1 cellular context compared by ENCODE assay signal in the genomic region with DNA sequence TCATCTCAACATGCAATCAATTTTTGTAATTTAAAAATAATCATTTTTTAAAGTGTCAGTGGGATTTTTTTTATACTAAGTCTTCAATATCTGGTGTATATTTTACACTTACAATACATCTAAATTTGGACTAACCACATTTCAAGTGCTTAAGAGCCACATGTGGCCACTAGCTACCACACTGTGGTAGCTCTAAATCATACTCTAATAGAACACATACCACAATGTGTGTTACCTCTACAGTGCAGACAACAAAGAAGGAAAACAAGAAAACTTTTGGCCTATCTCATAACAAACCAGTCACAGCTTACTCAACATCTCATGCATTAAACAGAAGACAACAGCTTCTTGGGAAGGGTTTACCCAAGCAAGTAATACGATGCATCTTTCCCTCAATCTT.
TF ChIP-seq lines count a peak whose summit lies in the region.

No MANE protein-coding gene starts in this region.

TF ChIP-seq in HepG2, 621 proteins besides CTCF, POLR2A, EP300 and RAD21 (continued from another document):
- TF ChIP-seq, protein P1, sequence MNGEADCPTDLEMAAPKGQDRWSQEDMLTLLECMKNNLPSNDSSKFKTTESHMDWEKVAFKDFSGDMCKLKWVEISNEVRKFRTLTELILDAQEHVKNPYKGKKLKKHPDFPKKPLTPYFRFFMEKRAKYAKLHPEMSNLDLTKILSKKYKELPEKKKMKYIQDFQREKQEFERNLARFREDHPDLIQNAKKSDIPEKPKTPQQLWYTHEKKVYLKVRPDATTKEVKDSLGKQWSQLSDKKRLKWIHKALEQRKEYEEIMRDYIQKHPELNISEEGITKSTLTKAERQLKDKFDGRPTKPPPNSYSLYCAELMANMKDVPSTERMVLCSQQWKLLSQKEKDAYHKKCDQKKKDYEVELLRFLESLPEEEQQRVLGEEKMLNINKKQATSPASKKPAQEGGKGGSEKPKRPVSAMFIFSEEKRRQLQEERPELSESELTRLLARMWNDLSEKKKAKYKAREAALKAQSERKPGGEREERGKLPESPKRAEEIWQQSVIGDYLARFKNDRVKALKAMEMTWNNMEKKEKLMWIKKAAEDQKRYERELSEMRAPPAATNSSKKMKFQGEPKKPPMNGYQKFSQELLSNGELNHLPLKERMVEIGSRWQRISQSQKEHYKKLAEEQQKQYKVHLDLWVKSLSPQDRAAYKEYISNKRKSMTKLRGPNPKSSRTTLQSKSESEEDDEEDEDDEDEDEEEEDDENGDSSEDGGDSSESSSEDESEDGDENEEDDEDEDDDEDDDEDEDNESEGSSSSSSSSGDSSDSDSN (CRISPR knock-in tag; IDR thresholded peaks at IDR 0.05), result no peak
- TF ChIP-seq, protein P2, sequence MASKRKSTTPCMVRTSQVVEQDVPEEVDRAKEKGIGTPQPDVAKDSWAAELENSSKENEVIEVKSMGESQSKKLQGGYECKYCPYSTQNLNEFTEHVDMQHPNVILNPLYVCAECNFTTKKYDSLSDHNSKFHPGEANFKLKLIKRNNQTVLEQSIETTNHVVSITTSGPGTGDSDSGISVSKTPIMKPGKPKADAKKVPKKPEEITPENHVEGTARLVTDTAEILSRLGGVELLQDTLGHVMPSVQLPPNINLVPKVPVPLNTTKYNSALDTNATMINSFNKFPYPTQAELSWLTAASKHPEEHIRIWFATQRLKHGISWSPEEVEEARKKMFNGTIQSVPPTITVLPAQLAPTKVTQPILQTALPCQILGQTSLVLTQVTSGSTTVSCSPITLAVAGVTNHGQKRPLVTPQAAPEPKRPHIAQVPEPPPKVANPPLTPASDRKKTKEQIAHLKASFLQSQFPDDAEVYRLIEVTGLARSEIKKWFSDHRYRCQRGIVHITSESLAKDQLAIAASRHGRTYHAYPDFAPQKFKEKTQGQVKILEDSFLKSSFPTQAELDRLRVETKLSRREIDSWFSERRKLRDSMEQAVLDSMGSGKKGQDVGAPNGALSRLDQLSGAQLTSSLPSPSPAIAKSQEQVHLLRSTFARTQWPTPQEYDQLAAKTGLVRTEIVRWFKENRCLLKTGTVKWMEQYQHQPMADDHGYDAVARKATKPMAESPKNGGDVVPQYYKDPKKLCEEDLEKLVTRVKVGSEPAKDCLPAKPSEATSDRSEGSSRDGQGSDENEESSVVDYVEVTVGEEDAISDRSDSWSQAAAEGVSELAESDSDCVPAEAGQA (IDR thresholded peaks at IDR 0.05; ENCODE audit: low read depth), result no peak
- TF ChIP-seq, protein P2 (CRISPR knock-in tag; IDR thresholded peaks at IDR 0.05; ENCODE audit: borderline replicate concordance), result no peak
- TF ChIP-seq GTF2F1 (IDR thresholded peaks at IDR 0.05; ENCODE audit: low read length) (no peak), RFXANK (CRISPR knock-in tag; IDR thresholded peaks at IDR 0.05) (no peak), ZNF496 (CRISPR knock-in tag; IDR thresholded peaks at IDR 0.05; ENCODE audit: insufficient replicate concordance) (no peak), ZNF768 (CRISPR knock-in tag; IDR thresholded peaks at IDR 0.05) (no peak), NR2F6 (IDR thresholded peaks at IDR 0.05) (no peak), NR2F6 (CRISPR knock-in tag; IDR thresholded peaks at IDR 0.05) (no peak), TOPORS (CRISPR knock-in tag; IDR thresholded peaks at IDR 0.05) (no peak), FOXO1 (CRISPR knock-in tag; IDR thresholded peaks at IDR 0.05) (no peak)
- TF ChIP-seq, protein P3, sequence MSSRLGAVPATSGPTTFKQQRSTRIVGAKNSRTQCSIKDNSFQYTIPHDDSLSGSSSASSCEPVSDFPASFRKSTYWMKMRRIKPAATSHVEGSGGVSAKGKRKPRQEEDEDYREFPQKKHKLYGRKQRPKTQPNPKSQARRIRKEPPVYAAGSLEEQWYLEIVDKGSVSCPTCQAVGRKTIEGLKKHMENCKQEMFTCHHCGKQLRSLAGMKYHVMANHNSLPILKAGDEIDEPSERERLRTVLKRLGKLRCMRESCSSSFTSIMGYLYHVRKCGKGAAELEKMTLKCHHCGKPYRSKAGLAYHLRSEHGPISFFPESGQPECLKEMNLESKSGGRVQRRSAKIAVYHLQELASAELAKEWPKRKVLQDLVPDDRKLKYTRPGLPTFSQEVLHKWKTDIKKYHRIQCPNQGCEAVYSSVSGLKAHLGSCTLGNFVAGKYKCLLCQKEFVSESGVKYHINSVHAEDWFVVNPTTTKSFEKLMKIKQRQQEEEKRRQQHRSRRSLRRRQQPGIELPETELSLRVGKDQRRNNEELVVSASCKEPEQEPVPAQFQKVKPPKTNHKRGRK (CRISPR knock-in tag; IDR thresholded peaks at IDR 0.05), result no peak
- TF ChIP-seq, protein P4, sequence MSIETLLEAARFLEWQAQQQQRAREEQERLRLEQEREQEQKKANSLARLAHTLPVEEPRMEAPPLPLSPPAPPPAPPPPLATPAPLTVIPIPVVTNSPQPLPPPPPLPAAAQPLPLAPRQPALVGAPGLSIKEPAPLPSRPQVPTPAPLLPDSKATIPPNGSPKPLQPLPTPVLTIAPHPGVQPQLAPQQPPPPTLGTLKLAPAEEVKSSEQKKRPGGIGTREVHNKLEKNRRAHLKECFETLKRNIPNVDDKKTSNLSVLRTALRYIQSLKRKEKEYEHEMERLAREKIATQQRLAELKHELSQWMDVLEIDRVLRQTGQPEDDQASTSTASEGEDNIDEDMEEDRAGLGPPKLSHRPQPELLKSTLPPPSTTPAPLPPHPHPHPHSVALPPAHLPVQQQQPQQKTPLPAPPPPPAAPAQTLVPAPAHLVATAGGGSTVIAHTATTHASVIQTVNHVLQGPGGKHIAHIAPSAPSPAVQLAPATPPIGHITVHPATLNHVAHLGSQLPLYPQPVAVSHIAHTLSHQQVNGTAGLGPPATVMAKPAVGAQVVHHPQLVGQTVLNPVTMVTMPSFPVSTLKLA (IDR thresholded peaks at IDR 0.05), result no peak
